Comparison of ENCODE assay signal across 8 cellular contexts in the genomic region with DNA sequence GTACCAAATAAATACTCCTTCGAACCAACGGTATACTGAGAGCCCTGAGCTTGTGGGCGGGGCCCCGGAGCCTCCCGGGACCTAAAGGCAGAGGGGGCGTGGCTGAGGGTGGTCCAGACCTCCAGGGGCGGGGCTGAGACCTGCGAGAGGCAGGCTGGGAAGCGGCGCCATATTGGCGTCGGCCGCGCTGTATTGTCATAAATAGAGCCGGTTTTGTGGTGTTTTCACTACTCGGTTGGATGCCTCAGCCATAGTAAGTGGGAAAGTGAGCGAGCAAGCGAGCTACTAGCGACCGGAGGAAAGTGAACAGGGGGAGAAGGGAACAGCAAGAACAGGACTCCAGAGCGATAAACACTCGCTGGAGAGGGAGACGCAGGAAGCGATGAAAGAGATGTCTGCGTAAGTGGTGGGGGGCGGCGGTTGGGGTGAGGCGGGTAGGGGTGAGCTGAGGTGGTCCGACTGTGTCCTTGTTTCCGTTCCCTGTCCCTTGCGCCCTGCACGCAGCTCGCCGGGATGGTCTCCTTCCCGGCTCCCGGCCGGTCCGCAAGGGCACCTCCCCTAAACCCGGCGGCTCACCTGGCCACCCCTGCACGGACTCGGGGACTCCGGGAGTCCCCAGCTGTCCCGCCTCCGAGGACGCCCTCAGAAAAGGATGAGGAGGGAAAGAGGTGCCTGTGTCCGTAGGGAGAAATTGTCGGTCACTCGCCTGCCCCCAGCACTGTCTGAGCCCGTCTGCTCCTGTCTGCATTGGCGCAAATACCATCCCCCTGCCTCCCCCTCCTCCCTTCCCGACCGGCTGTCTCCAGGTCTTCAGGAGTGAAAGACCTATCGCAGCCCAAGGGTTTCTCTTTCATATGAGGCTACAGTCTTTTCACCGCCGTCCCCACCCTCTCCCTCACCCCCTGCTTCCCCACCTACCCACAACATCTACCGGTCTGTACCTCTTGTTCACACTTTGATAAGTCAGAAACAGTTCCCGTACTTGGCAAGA. TPM values are rescaled to one million over a fixed set of nuclear protein-coding genes. Genes with fewer than 3 reads are reported as not detected.
DNase-seq lines count a peak whose midpoint lies in the region; ATAC-seq, FAIRE-seq and TF ChIP-seq lines count a peak whose summit lies in the region.

TSS of gene PAPOLG (plus strand) at position 172 of the 991 bp plus-strand sequence. CDS start at position 383, 211 bp downstream.

- peak within 1 kb of the TSS; percentile 95 for H3K4me3 ChIP-seq in astrocyte (ENCODE audit: insufficient read depth, low read depth, low read length)

- peaks cover 23% of the 10 kb centered on the region for H3K36me3 Mint-ChIP-seq in T-helper 2 cell treated with Interferon-gamma antibody and Interleukin-4, amounts not matched to agents 5 μg/mL and 100 μg/mL, for 36 hours (ENCODE audit: low read depth)
- H3K36me3 Mint-ChIP-seq in astrocyte (ENCODE audit: low read depth, unreplicated experiment): no peaks in the 10 kb centered on the region

- peak within 1 kb of the TSS; percentile 98 for H3K4me3 Mint-ChIP-seq in T-helper 2 cell treated with Interferon-gamma antibody and Interleukin-4, amounts not matched to agents 5 μg/mL and 100 μg/mL, for 36 hours
- peak within 1 kb of the TSS; percentile 100 for H3K4me3 Mint-ChIP-seq in astrocyte (ENCODE audit: unreplicated experiment)

- H4K20me1 ChIP-seq in astrocyte (ENCODE audit: insufficient read depth, low read length): peaks cover 36% of the 10 kb centered on the region

- H3K27ac ChIP-seq in astrocyte (ENCODE audit: low read depth, low read length): peak within 1 kb of the TSS; percentile 93

- peaks cover 7% of the 10 kb centered on the region for H3K4me1 ChIP-seq in astrocyte (ENCODE audit: insufficient read depth, low read length)

- peaks cover 46% of the 10 kb centered on the region for H3K79me2 ChIP-seq in astrocyte (ENCODE audit: insufficient read depth, low read length)

- H3K27ac Mint-ChIP-seq in T-helper 2 cell treated with Interferon-gamma antibody and Interleukin-4, amounts not matched to agents 5 μg/mL and 100 μg/mL, for 36 hours: peak within 1 kb of the TSS; percentile 99
- H3K27ac Mint-ChIP-seq in astrocyte (ENCODE audit: unreplicated experiment): peak within 1 kb of the TSS; percentile 96

- H3K9me3 Mint-ChIP-seq in T-helper 2 cell treated with Interferon-gamma antibody and Interleukin-4, amounts not matched to agents 5 μg/mL and 100 μg/mL, for 36 hours: no peaks in the 10 kb centered on the region
- H3K9me3 Mint-ChIP-seq in astrocyte (ENCODE audit: unreplicated experiment): no peaks in the 10 kb centered on the region

- H3K4me2 ChIP-seq in astrocyte (ENCODE audit: low read length): peak within 1 kb of the TSS; percentile 87

- no peaks in the 10 kb centered on the region for H3K9me3 ChIP-seq in astrocyte (ENCODE audit: insufficient read depth, low read depth, low read length)

- no peaks in the 10 kb centered on the region for H3K27me3 ChIP-seq in astrocyte (ENCODE audit: insufficient read depth, low read length)

- H2AFZ ChIP-seq in astrocyte (ENCODE audit: low read depth, low read length): peak within 1 kb of the TSS; percentile 98

- H3K9ac ChIP-seq in astrocyte (ENCODE audit: low read length): peak within 1 kb of the TSS; percentile 91

- TF ChIP-seq CTCF in astrocyte (IDR thresholded peaks at IDR 0.05; ENCODE audit: insufficient read depth, low read depth, low read length): no peak

- no peak for FAIRE-seq in astrocyte (lab: Jason Lieb, UNC)

- H3K4me1 Mint-ChIP-seq in T-helper 2 cell treated with Interferon-gamma antibody and Interleukin-4, amounts not matched to agents 5 μg/mL and 100 μg/mL, for 36 hours (ENCODE audit: low read depth): peaks cover 17% of the 10 kb centered on the region
- peaks cover 3% of the 10 kb centered on the region for H3K4me1 Mint-ChIP-seq in astrocyte (ENCODE audit: low read depth, unreplicated experiment)

- peak; percentile 85 to 90 for DNase-seq in NCI-H1930 (lab: John Stamatoyannopoulos, UW)
- peak; percentile 95 for DNase-seq in T-helper 2 cell treated with Interferon-gamma antibody and Interleukin-4, amounts not matched to agents 5 μg/mL and 100 μg/mL, for 36 hours (ENCODE audit: low spot score)
- peak; percentile 75 for DNase-seq in astrocyte (ENCODE audit: low read depth)
- DNase-seq in hepatic stellate cell (ENCODE audit: low spot score): peak; percentile 91
- peak; percentile 77 for DNase-seq in renal cortical epithelial cell (ENCODE audit: low read depth)
- DNase-seq in cortex of kidney (lab: John Stamatoyannopoulos, UW): no peak

- ATAC-seq in GM18502 (IDR thresholded peaks at IDR 0.05; ENCODE audit: poor library complexity, unreplicated experiment) (peak; percentile 100), HG02970 (IDR thresholded peaks at IDR 0.05; ENCODE audit: low FRiP score, unreplicated experiment) (peak; percentile 90)

- H3K27me3 Mint-ChIP-seq in T-helper 2 cell treated with Interferon-gamma antibody and Interleukin-4, amounts not matched to agents 5 μg/mL and 100 μg/mL, for 36 hours (ENCODE audit: low read depth): no peaks in the 10 kb centered on the region
- H3K27me3 Mint-ChIP-seq in astrocyte (ENCODE audit: low read depth, unreplicated experiment): no peaks in the 10 kb centered on the region

- H3K36me3 ChIP-seq in astrocyte (ENCODE audit: insufficient read depth, low read length): peaks cover 11% of the 10 kb centered on the region

RNA-seq across cellular contexts. Expression of gene PAPOLG, which starts in this region (rescaled TPM):
- total RNA-seq in astrocyte: 12.5 and 14.8 TPM in 2 replicates
- total RNA-seq in renal cortical epithelial cell: 11.3 and 16.9 TPM in 2 replicates
